Comparison of ENCODE assay signal across 30 cellular contexts in genomic region chr21:35349378-35350080, GRCh38.
DNase-seq lines count a peak whose midpoint lies in the region; ATAC-seq and TF ChIP-seq lines count a peak whose summit lies in the region.
"Had no signal": no experiment of that assay in that cellular context is flagged by ENCODE, and none has a peak within 500 bp of the region (broad histone marks: within the 10 kb centered on the region; RNA-seq: fewer than 3 reads in every experiment).

No MANE protein-coding gene starts in this region.

- H3K4me3 ChIP-seq in fibroblast of the aortic adventitia (ENCODE audit: low read depth, low read length), result no peak overlapping the region
- H3K4me3 ChIP-seq: gastrocnemius medialis, ovary, thyroid gland had no signal

- peak; percentile 30 for DNase-seq in GM03348 (ENCODE audit: low spot score)
- peak; percentile 87 for DNase-seq in astrocyte of the hippocampus (ENCODE audit: low read depth, low spot score)
- peak; percentile 64 for DNase-seq in fibroblast of the aortic adventitia (ENCODE audit: low read depth)
- DNase-seq in stromal cell of bone marrow (ENCODE audit: low read depth), result peak; percentile 25
- DNase-seq in H4 (ENCODE audit: low spot score), result no peak
- DNase-seq: activated CD4-positive, alpha-beta T cell treated with anti-CD3 and anti-CD28 coated beads, Interleukin-2, amount 50 U/mL, for 1 hour; activated CD8-positive, alpha-beta memory T cell treated with anti-CD3 and anti-CD28 coated beads, Interleukin-2, amount 10 ng/mL, durations not matched to agents 7 days and 5 days; activated naive CD4-positive, alpha-beta T cell treated with anti-CD3 and anti-CD28 coated beads, Interleukin-2, amount 10 ng/mL, durations not matched to agents 7 days and 5 days; activated T-cell treated with anti-CD3 and anti-CD28 coated beads, Interleukin-2, amount 50 U/mL, for 72 hours; amygdala; caudate nucleus; DMS53; gastrocnemius medialis; H7; hippocampal formation; immature natural killer cell; left ventricle myocardium superior; natural killer cell; NCI-H1105 treated with DMSO at 0.1 percent for 48 hours; NCI-H2081; ovary; PC-3; right cardiac atrium; Right ventricle myocardium superior; T-helper 9 cell; WERI-Rb-1 had no signal

- ATAC-seq in HG02840 (IDR thresholded peaks at IDR 0.05; ENCODE audit: low FRiP score, unreplicated experiment) (no peak), GM21360 (IDR thresholded peaks at IDR 0.05; ENCODE audit: unreplicated experiment) (no peak)
- ATAC-seq: activated CD8-positive, alpha-beta memory T cell treated with anti-CD3 and anti-CD28 coated beads, Interleukin-2, amount 10 ng/mL, durations not matched to agents 7 days and 5 days; activated T-cell treated with anti-CD3 and anti-CD28 coated beads, Interleukin-2, amount 50 U/mL, for 72 hours; gastrocnemius medialis; HepG2; left ventricle myocardium superior; PC-3; right cardiac atrium had no signal

- no peak for TF ChIP-seq CTCF in fibroblast of the aortic adventitia (IDR thresholded peaks at IDR 0.05; ENCODE audit: insufficient read depth, low read length)
